1 cellular context compared by ENCODE assay signal in the genomic region with DNA sequence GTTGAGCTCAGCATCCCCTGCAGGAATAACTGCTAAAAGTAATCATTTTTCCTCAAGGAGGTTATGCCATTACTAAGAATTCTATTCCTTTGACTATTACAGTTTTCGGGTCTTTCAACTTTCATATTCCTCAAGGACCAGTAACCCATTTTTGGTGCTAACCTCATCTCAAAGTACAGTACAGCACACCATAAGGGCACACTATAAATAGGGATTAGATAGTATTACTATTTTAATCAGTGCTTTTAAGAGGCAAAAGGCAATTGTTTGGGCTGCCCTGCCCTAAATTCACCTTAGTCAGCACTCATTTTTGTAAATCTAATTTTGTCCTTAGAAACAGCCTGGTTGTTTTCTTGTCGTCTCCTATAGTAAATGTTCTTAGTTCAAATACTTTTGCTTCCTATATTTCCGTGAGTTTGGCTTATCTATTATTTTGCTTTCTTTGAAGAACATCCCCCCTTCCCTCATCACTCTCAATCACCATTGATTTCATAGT.
TF ChIP-seq lines count a peak whose summit lies in the region.

No MANE protein-coding gene starts in this region.

TF ChIP-seq in WTC11, 78 proteins besides CTCF, POLR2A, EP300 and RAD21 (continued from another document):
- TF ChIP-seq, protein P1, sequence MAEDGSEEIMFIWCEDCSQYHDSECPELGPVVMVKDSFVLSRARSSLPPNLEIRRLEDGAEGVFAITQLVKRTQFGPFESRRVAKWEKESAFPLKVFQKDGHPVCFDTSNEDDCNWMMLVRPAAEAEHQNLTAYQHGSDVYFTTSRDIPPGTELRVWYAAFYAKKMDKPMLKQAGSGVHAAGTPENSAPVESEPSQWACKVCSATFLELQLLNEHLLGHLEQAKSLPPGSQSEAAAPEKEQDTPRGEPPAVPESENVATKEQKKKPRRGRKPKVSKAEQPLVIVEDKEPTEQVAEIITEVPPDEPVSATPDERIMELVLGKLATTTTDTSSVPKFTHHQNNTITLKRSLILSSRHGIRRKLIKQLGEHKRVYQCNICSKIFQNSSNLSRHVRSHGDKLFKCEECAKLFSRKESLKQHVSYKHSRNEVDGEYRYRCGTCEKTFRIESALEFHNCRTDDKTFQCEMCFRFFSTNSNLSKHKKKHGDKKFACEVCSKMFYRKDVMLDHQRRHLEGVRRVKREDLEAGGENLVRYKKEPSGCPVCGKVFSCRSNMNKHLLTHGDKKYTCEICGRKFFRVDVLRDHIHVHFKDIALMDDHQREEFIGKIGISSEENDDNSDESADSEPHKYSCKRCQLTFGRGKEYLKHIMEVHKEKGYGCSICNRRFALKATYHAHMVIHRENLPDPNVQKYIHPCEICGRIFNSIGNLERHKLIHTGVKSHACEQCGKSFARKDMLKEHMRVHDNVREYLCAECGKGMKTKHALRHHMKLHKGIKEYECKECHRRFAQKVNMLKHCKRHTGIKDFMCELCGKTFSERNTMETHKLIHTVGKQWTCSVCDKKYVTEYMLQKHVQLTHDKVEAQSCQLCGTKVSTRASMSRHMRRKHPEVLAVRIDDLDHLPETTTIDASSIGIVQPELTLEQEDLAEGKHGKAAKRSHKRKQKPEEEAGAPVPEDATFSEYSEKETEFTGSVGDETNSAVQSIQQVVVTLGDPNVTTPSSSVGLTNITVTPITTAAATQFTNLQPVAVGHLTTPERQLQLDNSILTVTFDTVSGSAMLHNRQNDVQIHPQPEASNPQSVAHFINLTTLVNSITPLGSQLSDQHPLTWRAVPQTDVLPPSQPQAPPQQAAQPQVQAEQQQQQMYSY (CRISPR knock-in tag; IDR thresholded peaks at IDR 0.05) = no peak
- TF ChIP-seq, protein P2, sequence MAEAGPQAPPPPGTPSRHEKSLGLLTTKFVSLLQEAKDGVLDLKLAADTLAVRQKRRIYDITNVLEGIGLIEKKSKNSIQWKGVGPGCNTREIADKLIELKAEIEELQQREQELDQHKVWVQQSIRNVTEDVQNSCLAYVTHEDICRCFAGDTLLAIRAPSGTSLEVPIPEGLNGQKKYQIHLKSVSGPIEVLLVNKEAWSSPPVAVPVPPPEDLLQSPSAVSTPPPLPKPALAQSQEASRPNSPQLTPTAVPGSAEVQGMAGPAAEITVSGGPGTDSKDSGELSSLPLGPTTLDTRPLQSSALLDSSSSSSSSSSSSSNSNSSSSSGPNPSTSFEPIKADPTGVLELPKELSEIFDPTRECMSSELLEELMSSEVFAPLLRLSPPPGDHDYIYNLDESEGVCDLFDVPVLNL (CRISPR knock-in tag; IDR thresholded peaks at IDR 0.05; ENCODE audit: borderline replicate concordance, low read depth) = no peak
- TF ChIP-seq CBFB (CRISPR knock-in tag; IDR thresholded peaks at IDR 0.05; ENCODE audit: low read depth) = no peak
- no peak for TF ChIP-seq ELF4 (CRISPR knock-in tag; IDR thresholded peaks at IDR 0.05; ENCODE audit: low read depth)
